ENCODE assay signal across 1 cellular context in the genomic region with DNA sequence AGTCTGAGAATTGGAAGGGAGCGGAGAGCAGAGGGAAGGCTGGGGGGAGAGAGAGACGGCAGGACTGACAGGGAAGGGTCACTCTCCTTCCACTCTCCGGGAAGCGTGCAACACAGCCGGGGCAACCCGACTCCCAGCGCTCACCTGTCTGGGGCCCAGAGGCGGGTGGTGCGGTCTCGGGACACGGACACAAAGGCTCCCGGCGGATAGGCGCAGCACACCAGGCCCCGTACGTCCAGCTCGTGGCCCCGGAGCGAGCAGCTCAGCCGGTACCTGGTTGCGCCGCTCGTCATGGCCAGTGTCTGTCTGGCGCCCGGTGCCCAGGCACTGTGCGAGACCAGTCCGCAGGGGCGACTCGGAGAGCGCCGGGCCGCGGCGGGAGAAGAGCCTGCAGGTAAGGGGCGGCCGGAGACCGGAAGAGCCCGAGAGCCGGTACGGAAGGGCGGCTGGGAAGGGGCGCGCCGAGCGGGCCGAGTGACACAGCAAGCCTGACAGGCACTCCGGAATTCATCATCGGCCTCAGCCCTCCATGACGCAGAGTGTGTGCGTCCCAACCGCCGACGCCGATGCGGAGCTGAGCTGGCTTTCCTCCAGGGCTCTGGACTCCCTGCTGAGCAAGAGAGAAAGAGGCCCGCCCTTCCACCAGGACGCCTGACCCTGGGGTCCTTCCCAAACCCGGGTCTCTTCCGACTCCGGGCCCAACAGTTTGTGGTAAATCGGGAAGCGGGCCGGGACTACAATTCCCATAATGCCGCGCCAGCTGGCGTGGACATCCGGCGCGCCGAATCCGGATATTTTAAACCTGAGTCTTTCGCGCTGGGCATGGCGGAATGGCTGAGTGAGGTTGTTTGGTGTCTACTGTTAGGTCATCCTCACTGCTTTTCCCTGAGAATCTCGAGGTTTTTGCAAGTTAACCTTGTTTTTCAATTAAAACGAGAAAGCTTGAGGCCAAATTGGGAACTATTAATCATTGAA.
TF ChIP-seq lines count a peak whose summit lies in the region.

TSS of gene PLAA (minus strand) at position 490 of the 975 bp plus-strand sequence. CDS start at position 293, 197 bp downstream.

TF ChIP-seq in GM23338, 12 proteins besides CTCF, POLR2A, EP300 and RAD21 (continued from another document):
- no peak for TF ChIP-seq ZNF331 (CRISPR knock-in tag; IDR thresholded peaks at IDR 0.05; ENCODE audit: low read depth)
- peak; percentile 96 for TF ChIP-seq CREB1 (CRISPR knock-in tag; IDR thresholded peaks at IDR 0.05; ENCODE audit: low read depth)
- no peak for TF ChIP-seq EZH2phosphoT487 (IDR thresholded peaks at IDR 0.05; ENCODE audit: unreplicated experiment)
- no peak for TF ChIP-seq JUNB (IDR thresholded peaks at IDR 0.05; ENCODE audit: unreplicated experiment)
- TF ChIP-seq, protein P1, sequence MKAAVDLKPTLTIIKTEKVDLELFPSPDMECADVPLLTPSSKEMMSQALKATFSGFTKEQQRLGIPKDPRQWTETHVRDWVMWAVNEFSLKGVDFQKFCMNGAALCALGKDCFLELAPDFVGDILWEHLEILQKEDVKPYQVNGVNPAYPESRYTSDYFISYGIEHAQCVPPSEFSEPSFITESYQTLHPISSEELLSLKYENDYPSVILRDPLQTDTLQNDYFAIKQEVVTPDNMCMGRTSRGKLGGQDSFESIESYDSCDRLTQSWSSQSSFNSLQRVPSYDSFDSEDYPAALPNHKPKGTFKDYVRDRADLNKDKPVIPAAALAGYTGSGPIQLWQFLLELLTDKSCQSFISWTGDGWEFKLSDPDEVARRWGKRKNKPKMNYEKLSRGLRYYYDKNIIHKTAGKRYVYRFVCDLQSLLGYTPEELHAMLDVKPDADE (IDR thresholded peaks at IDR 0.05), result peak; percentile 85; the same call in 1 of the 2 replicates
- TF ChIP-seq, protein P2, sequence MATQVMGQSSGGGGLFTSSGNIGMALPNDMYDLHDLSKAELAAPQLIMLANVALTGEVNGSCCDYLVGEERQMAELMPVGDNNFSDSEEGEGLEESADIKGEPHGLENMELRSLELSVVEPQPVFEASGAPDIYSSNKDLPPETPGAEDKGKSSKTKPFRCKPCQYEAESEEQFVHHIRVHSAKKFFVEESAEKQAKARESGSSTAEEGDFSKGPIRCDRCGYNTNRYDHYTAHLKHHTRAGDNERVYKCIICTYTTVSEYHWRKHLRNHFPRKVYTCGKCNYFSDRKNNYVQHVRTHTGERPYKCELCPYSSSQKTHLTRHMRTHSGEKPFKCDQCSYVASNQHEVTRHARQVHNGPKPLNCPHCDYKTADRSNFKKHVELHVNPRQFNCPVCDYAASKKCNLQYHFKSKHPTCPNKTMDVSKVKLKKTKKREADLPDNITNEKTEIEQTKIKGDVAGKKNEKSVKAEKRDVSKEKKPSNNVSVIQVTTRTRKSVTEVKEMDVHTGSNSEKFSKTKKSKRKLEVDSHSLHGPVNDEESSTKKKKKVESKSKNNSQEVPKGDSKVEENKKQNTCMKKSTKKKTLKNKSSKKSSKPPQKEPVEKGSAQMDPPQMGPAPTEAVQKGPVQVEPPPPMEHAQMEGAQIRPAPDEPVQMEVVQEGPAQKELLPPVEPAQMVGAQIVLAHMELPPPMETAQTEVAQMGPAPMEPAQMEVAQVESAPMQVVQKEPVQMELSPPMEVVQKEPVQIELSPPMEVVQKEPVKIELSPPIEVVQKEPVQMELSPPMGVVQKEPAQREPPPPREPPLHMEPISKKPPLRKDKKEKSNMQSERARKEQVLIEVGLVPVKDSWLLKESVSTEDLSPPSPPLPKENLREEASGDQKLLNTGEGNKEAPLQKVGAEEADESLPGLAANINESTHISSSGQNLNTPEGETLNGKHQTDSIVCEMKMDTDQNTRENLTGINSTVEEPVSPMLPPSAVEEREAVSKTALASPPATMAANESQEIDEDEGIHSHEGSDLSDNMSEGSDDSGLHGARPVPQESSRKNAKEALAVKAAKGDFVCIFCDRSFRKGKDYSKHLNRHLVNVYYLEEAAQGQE (IDR thresholded peaks at IDR 0.05; ENCODE audit: unreplicated experiment), result no peak
- TF ChIP-seq ZNF114 (CRISPR knock-in tag; IDR thresholded peaks at IDR 0.05), result no peak
TF ChIP-seq in GM23338: peak in this region for 3.
